11 cellular contexts compared by ENCODE assay signal in genomic region chr5:27124590-27124989, GRCh38.
DNase-seq lines count a peak whose midpoint lies in the region; ATAC-seq lines count a peak whose summit lies in the region.
"Had no signal": no experiment of that assay in that cellular context is flagged by ENCODE, and none has a peak within 500 bp of the region (broad histone marks: within the 10 kb centered on the region; RNA-seq: fewer than 3 reads in every experiment).

No MANE protein-coding gene starts in this region.

- DNase-seq in DMS114 treated with DMSO at 0.1 percent for 48 hours (lab: John Stamatoyannopoulos, UW; ENCODE audit: unreplicated experiment) (peak; percentile 15), LHCN-M2 (ENCODE audit: low read depth) (peak; percentile 41), SW480 (ENCODE audit: low spot score) (peak; percentile 21), iris pigment epithelial cell (ENCODE audit: low read depth) (peak; percentile 48), T-cell (no peak)
- DNase-seq: activated CD4-positive, alpha-beta T cell treated with anti-CD3 and anti-CD28 coated beads for 1 hour; effector memory CD8-positive, alpha-beta T cell; posterior cingulate gyrus had no signal

- CTCF ChIA-PET in T-cell (lab: Charles Lee), result no interaction called here

- H3K4me1 Mint-ChIP-seq in T-cell, result no peaks in the 10 kb centered on the region

- no peak overlapping the region for H3K4me3 Mint-ChIP-seq in T-cell
- H3K4me3 Mint-ChIP-seq: effector memory CD8-positive, alpha-beta T cell had no signal

- H3K36me3 Mint-ChIP-seq in T-cell, result no peaks in the 10 kb centered on the region

- H3K27ac Mint-ChIP-seq in T-cell, result no peak overlapping the region
- H3K27ac Mint-ChIP-seq: effector memory CD8-positive, alpha-beta T cell had no signal

- POLR2A ChIA-PET in T-cell (lab: Charles Lee), result no interaction called here

- ATAC-seq in HG03025 (IDR thresholded peaks at IDR 0.05; ENCODE audit: low FRiP score, unreplicated experiment), result no peak
- ATAC-seq in GM21367 (IDR thresholded peaks at IDR 0.05; ENCODE audit: unreplicated experiment), result no peak
- ATAC-seq in HG03520 (IDR thresholded peaks at IDR 0.05; ENCODE audit: unreplicated experiment), result no peak
- no peak for ATAC-seq in T-cell (replicated peaks in 1 of 4)
- ATAC-seq: effector memory CD8-positive, alpha-beta T cell had no signal

- no peaks in the 10 kb centered on the region for H3K27me3 Mint-ChIP-seq in T-cell
- H3K27me3 Mint-ChIP-seq: effector memory CD8-positive, alpha-beta T cell had no signal

- H3K9me3 Mint-ChIP-seq in T-cell, result peaks cover 3 to 15% (median 13%) of the 10 kb centered on the region in 3 donors

Comparison
In these comparisons a context has a peak if more than half of its experiments do, and no peak if none do; other contexts are left out.
1. DNase-seq: peak in DMS114 treated with DMSO at 0.1 percent for 48 hours (single experiment), LHCN-M2 (single experiment), SW480 (single experiment) and iris pigment epithelial cell (single experiment); none in T-cell (0 of 34).